Comparison of ENCODE assay signal across 23 cellular contexts in genomic region chr16:73610160-73610559, GRCh38.
DNase-seq lines count a peak whose midpoint lies in the region; ATAC-seq and TF ChIP-seq lines count a peak whose summit lies in the region.
"Had no signal": no experiment of that assay in that cellular context is flagged by ENCODE, and none has a peak within 500 bp of the region (broad histone marks: within the 10 kb centered on the region; RNA-seq: fewer than 3 reads in every experiment).

No MANE protein-coding gene starts in this region.

- no peak overlapping the region for H4K8ac ChIP-seq in neuronal stem cell (ENCODE audit: low read depth, low read length)

- peaks cover 73% of the 10 kb centered on the region for H3K27me3 ChIP-seq in HCT116 (ENCODE audit: insufficient read depth, low read length)
- no peaks in the 10 kb centered on the region for H3K27me3 ChIP-seq in neuronal stem cell (ENCODE audit: control insufficient read depth in 3 of 3, insufficient read depth in 3 of 3, low read depth in 1 of 3, low read length in 3 of 3)

- no peak for TF ChIP-seq POLR2A in HCT116 (IDR thresholded peaks at IDR 0.05; ENCODE audit: borderline replicate concordance, extremely low read depth, insufficient read depth, insufficient read length)

- no peak overlapping the region for H3K9ac ChIP-seq in HCT116 (ENCODE audit: low read length)
- no peak overlapping the region for H3K9ac ChIP-seq in neuronal stem cell (ENCODE audit: low read depth, low read length, poor library complexity)
- H3K9ac ChIP-seq: BLaER1 had no signal

- H3K4me3 ChIP-seq in HCT116 (replicated peaks in 1 of 2; ENCODE audit: low read depth in 1 of 2, low read length in 2 of 2) (no peak overlapping the region), neuronal stem cell (ENCODE audit: low read length in 2 of 2) (no peak overlapping the region)
- H3K4me3 ChIP-seq: BLaER1, GM12878, K562 had no signal

- no peak overlapping the region for H2BK5ac ChIP-seq in neuronal stem cell (ENCODE audit: low read length)

- H4K20me1 ChIP-seq in HCT116 (ENCODE audit: insufficient read depth), result no peaks in the 10 kb centered on the region
- H4K20me1 ChIP-seq: BLaER1 had no signal

- no peak for ATAC-seq in HCT116
- ATAC-seq in GM18511 (IDR thresholded peaks at IDR 0.05; ENCODE audit: unreplicated experiment), result no peak
- no peak for ATAC-seq in GM18907 (IDR thresholded peaks at IDR 0.05; ENCODE audit: unreplicated experiment)
- ATAC-seq: GM12878, K562, PC-3, SK-N-SH treated with all-trans-retinoic acid at 6 μM for 48 hours had no signal

- RAD21 ChIA-PET in HCT116 (lab: Charles Lee; ENCODE audit: low non-redundant PET in 1 of 2, low total read pairs in 2 of 2, uncharacterized antibody in 2 of 2, unreplicated experiment in 2 of 2), result no interaction called here

- H3K23ac ChIP-seq in neuronal stem cell (ENCODE audit: low read depth, low read length, poor library complexity), result no peak overlapping the region

- WGBS in neuronal stem cell (ENCODE audit: extremely low coverage in 2 of 2, insufficient read length in 2 of 2, insufficient replicate concordance in 1 of 2), 2 donors, result no CpG with 5 or more reads among the region's 9 CpGs

- H3K4ac ChIP-seq in neuronal stem cell (ENCODE audit: low read length), result no peak overlapping the region

- H2BK12ac ChIP-seq in neuronal stem cell (ENCODE audit: low read length), result no peak overlapping the region

- H3K36me3 ChIP-seq in HCT116 (ENCODE audit: control insufficient read depth in 1 of 2, insufficient read depth in 2 of 2, low read length in 2 of 2) (no peaks in the 10 kb centered on the region), neuronal stem cell (replicated peaks in 1 of 2; ENCODE audit: control insufficient read depth in 2 of 2, insufficient read depth in 2 of 2, low read length in 2 of 2) (no peaks in the 10 kb centered on the region)
- H3K36me3 ChIP-seq: BLaER1 had no signal

- intact Hi-C loops in HCT116 (cut with micrococcal nuclease), result no loop called here

- DNase-seq in DMS53 (lab: John Stamatoyannopoulos, UW) (peak; percentile 72), HCT116 (ENCODE audit: low read depth, low spot score) (no peak), NCI-H69 (lab: John Stamatoyannopoulos, UW) (peak; percentile 3), neuronal stem cell (ENCODE audit: low spot score) (no peak)
- no peak for DNase-seq in activated CD4-positive, alpha-beta T cell treated with anti-CD3 and anti-CD28 coated beads, Interleukin-2, amount 50 U/mL, for 1 hour
- DNase-seq: CD4-positive, CD25-positive, alpha-beta regulatory T cell; DMS79; EL; GDM1; Kasumi-1; NCI-H1105 treated with DMSO at 0.1 percent for 48 hours; NCI-H2029 treated with DMSO at 0.1 percent for 48 hours; NCI-H2227 treated with DMSO at 0.1 percent for 48 hours; NCI-H524; NCI-H774; NK-92 treated with Interleukin-12 subunit alpha and Interleukin-12 subunit beta, amount 100 ng/mL, for 24 hours; PC-3 had no signal

- no peak overlapping the region for H2AK5ac ChIP-seq in neuronal stem cell (ENCODE audit: low read depth, low read length)

- H3K27ac ChIP-seq in HCT116 (ENCODE audit: low read depth, low read length), result no peak overlapping the region
- H3K27ac ChIP-seq in neuronal stem cell (replicated peaks; ENCODE audit: low read length), result no peak overlapping the region
- H3K27ac ChIP-seq: BLaER1 had no signal

- H3K18ac ChIP-seq in neuronal stem cell (ENCODE audit: low read length), result no peak overlapping the region

- H3K9me3 ChIP-seq in HCT116 (ENCODE audit: control insufficient read depth in 1 of 2, insufficient read depth in 1 of 2, low read depth in 1 of 2, low read length in 2 of 2) (no peaks in the 10 kb centered on the region), neuronal stem cell (replicated peaks in 1 of 2; ENCODE audit: control insufficient read depth in 2 of 2, insufficient read depth in 1 of 2, low read depth in 1 of 2, low read length in 2 of 2) (no peaks in the 10 kb centered on the region)
- H3K9me3 ChIP-seq: BLaER1 had no signal

- H3K14ac ChIP-seq in neuronal stem cell (ENCODE audit: low read length), result no peak overlapping the region

- no peak overlapping the region for H2AFZ ChIP-seq in HCT116 (ENCODE audit: low read depth, low read length, poor library complexity, severe bottlenecking)
- H2AFZ ChIP-seq in neuronal stem cell (ENCODE audit: low read length), result peak overlapping the region; percentile 35

- CTCF ChIA-PET in HCT116 (lab: Charles Lee), result interaction anchor here (1.1 kb wide), 1 partner anchor 269 kb away, joined by 3 read pairs; no protein-coding TSS in a partner anchor

- H3K4me2 ChIP-seq in HCT116 (ENCODE audit: low read length), result no peak overlapping the region
- H3K4me2 ChIP-seq in neuronal stem cell (ENCODE audit: insufficient read depth, low read length, poor library complexity, severe bottlenecking), result no peak overlapping the region
- H3K4me2 ChIP-seq: BLaER1 had no signal

- H2BK15ac ChIP-seq in neuronal stem cell (ENCODE audit: low read length), result no peak overlapping the region

- H3K4me1 ChIP-seq in HCT116 (ENCODE audit: control insufficient read depth in 1 of 2, insufficient read depth in 2 of 2, low read length in 2 of 2), result no peaks in the 10 kb centered on the region
- H3K4me1 ChIP-seq in neuronal stem cell (ENCODE audit: control insufficient read depth in 2 of 2, insufficient read depth in 1 of 2, low read depth in 1 of 2, low read length in 2 of 2), result peaks cover 3 to 30% of the 10 kb centered on the region in 2 donors
- H3K4me1 ChIP-seq: BLaER1 had no signal

- H3K79me1 ChIP-seq in neuronal stem cell (ENCODE audit: low read depth, low read length), result no peaks in the 10 kb centered on the region

- no peaks in the 10 kb centered on the region for H3K9me2 ChIP-seq in HCT116 (ENCODE audit: insufficient read depth)

- no peak for TF ChIP-seq CTCF in HCT116 (IDR thresholded peaks at IDR 0.05 in 2 of 3, conservative IDR thresholded peaks at IDR 0.05 in 1 of 3; ENCODE audit: borderline replicate concordance in 1 of 3, insufficient read depth in 1 of 3, low read depth in 2 of 3, low read length in 2 of 3)

- TF ChIP-seq RAD21 in HCT116 (IDR thresholded peaks at IDR 0.05; ENCODE audit: low read depth), result no peak

- H4K91ac ChIP-seq in neuronal stem cell (ENCODE audit: low read depth, low read length, poor library complexity), result no peak overlapping the region

- BruUV-seq in HCT116 (replicated peaks; lab: Mats Ljungman, UMichigan), result no TSS peak

- POLR2A ChIA-PET in HCT116 (lab: Charles Lee), result no interaction called here

- no peak overlapping the region for H2BK120ac ChIP-seq in neuronal stem cell (ENCODE audit: low read depth, low read length)

- no peaks in the 10 kb centered on the region for H3K79me2 ChIP-seq in HCT116 (ENCODE audit: insufficient read depth, low read length)

TF ChIP-seq in HCT116, 20 proteins besides CTCF, POLR2A, EP300 and RAD21:
- 0 out of 2 replicates have a peak, but pooled peaks have one; percentile 9 for TF ChIP-seq EZH2 (IDR thresholded peaks at IDR 0.05)
- no peak for TF ChIP-seq YY1 (IDR thresholded peaks at IDR 0.05; ENCODE audit: extremely low read depth, insufficient replicate concordance, low read depth, low read length)

Comparison
In these comparisons a context has a peak if more than half of its experiments do, and no peak if none do; other contexts are left out.
1. DNase-seq: peak in DMS53 (single experiment) and NCI-H69 (single experiment); none in HCT116 (single experiment), neuronal stem cell (single experiment) and activated CD4-positive, alpha-beta T cell treated with anti-CD3 and anti-CD28 coated beads, Interleukin-2, amount 50 U/mL, for 1 hour (single experiment).